ENCODE assay signal across 17 cellular contexts in the genomic region with DNA sequence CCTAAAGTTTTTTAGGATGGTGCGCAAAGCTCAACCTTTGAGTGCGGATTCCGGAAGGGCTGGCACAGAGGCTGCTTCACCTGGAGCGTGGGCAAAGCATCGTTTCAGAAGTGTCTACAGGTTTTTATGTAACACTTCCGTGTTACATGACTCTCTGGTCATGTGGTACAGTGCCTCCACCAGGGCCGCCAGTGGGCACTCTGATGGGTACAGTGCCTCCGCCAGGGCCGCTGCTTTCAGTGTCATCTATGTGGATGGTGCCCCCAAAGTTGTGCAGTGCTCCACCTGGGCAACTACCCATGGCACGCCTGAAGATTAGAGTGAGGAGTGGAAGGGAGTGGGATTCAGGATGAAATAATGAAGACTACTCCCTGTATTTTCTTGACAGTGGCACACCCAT.
"Had no signal": no experiment of that assay in that cellular context is flagged by ENCODE, and none has a peak within 500 bp of the region (broad histone marks: within the 10 kb centered on the region; RNA-seq: fewer than 3 reads in every experiment).

No MANE protein-coding gene starts in this region.

- H3K9me3 ChIP-seq: right atrium auricular region, tibial artery, vagina had no signal

- H3K27ac ChIP-seq: coronary artery, hepatocyte, right atrium auricular region, tibial artery, upper lobe of left lung, vagina had no signal

- H3K4me3 ChIP-seq: coronary artery, hepatocyte, right atrium auricular region, tibial artery, upper lobe of left lung, vagina had no signal

- H3K4me1 ChIP-seq: right atrium auricular region, tibial artery, upper lobe of left lung, vagina had no signal

- ATAC-seq: left colon; naive thymus-derived CD4-positive, alpha-beta T cell; stimulated activated memory B cell treated with anti-CD40 and anti-IgM and Interleukin-4, amounts not matched to agents 10 μg/mL and 1 μg/mL and 100 μg/mL, for 72 hours had no signal

- H3K27me3 ChIP-seq: hepatocyte, right atrium auricular region, upper lobe of left lung, vagina had no signal

- DNase-seq: effector CD4-positive, alpha-beta T cell; foreskin melanocyte; head of caudate nucleus; left colon; mesendoderm; naive thymus-derived CD4-positive, alpha-beta T cell; nephron progenitor cell; stimulated activated CD4-positive, alpha-beta T cell treated with anti-CD3 and anti-CD28 coated beads, Interleukin-15, amount 100 ng/mL, for 24 hours; stimulated activated CD4-positive, alpha-beta T cell treated with anti-CD3 and anti-CD28 coated beads, Interleukin-1b, Interleukin-23, amount 100 ng/mL, for 48 hours; stimulated activated CD4-positive, alpha-beta T cell treated with anti-CD3 and anti-CD28 coated beads, Interleukin-4, amount 100 ng/mL, for 24 hours; upper lobe of left lung had no signal

- H3K36me3 ChIP-seq: right atrium auricular region, tibial artery, upper lobe of left lung, vagina had no signal
